ENCODE assay signal across 10 cellular contexts in genomic region chr11:117950320-117950719, GRCh38. TPM values are rescaled to one million over a fixed set of nuclear protein-coding genes. Genes with fewer than 3 reads are reported as not detected.
DNase-seq lines count a peak whose midpoint lies in the region; ATAC-seq, FAIRE-seq and TF ChIP-seq lines count a peak whose summit lies in the region.
"Had no signal": no experiment of that assay in that cellular context is flagged by ENCODE, and none has a peak within 500 bp of the region (broad histone marks: within the 10 kb centered on the region; RNA-seq: fewer than 3 reads in every experiment).

No MANE protein-coding gene starts in this region.

- no peak for FAIRE-seq in pancreas (lab: Jason Lieb, UNC)

- CTCF ChIA-PET in activated CD8-positive, alpha-beta memory T cell treated with anti-CD3 and anti-CD28 coated beads, Interleukin-2, amount 10 ng/mL, durations not matched to agents 7 days and 5 days (lab: Charles Lee): interaction anchor here (1.1 to 15.1 kb wide), 20 partner anchors 9 to 524 kb away, joined by 3 to 459 read pairs (median 7); partner anchors contain the start of genes FXYD2 and IL10RA

- H3K27me3 Mint-ChIP-seq in activated CD8-positive, alpha-beta memory T cell treated with anti-CD3 and anti-CD28 coated beads, Interleukin-2, amount 10 ng/mL, durations not matched to agents 7 days and 5 days: no peaks in the 10 kb centered on the region

- no peak overlapping the region for H3K4me3 ChIP-seq in BLaER1 treated with 17β-estradiol and CSF1 and Interleukin-3, amounts not matched to agents 10 nM and 100 nM
- H3K4me3 ChIP-seq in kidney epithelial cell (ENCODE audit: low read depth, low read length) (no peak overlapping the region), pancreas (no peak overlapping the region)
- H3K4me3 ChIP-seq: sigmoid colon had no signal

- no peaks in the 10 kb centered on the region for H3K36me3 ChIP-seq in BLaER1 treated with 17β-estradiol and CSF1 and Interleukin-3, amounts not matched to agents 10 nM and 100 nM
- H3K36me3 ChIP-seq in kidney epithelial cell (ENCODE audit: control insufficient read depth, insufficient read depth, low read length): no peaks in the 10 kb centered on the region
- no peaks in the 10 kb centered on the region for H3K36me3 ChIP-seq in pancreas
- H3K36me3 ChIP-seq: sigmoid colon had no signal

- peaks cover 50 to 92% (median 67%) of the 10 kb centered on the region in 10 experiments for H3K4me1 ChIP-seq in BLaER1 treated with 17β-estradiol and CSF1 and Interleukin-3, amounts not matched to agents 10 nM and 100 nM
- peaks cover 0 to 4% (median 0%) of the 10 kb centered on the region in 3 donors for H3K4me1 ChIP-seq in pancreas

- peaks cover 0 to 10% (median 0%) of the 10 kb centered on the region in 11 experiments; a peak in 5 of 22 replicates for H4K20me1 ChIP-seq in BLaER1 treated with 17β-estradiol and CSF1 and Interleukin-3, amounts not matched to agents 10 nM and 100 nM

- ATAC-seq in activated CD8-positive, alpha-beta memory T cell treated with anti-CD3 and anti-CD28 coated beads, Interleukin-2, amount 10 ng/mL, durations not matched to agents 7 days and 5 days: peak; percentile 56
- no peak for ATAC-seq in pancreas

- peak overlapping the region; percentile 69 to 96 (median 86) for H3K4me2 ChIP-seq in BLaER1 treated with 17β-estradiol and CSF1 and Interleukin-3, amounts not matched to agents 10 nM and 100 nM

- peaks cover 0 to 3% (median 0%) of the 10 kb centered on the region in 11 experiments; a peak in 1 of 22 replicates for H3K27me3 ChIP-seq in BLaER1 treated with 17β-estradiol and CSF1 and Interleukin-3, amounts not matched to agents 10 nM and 100 nM
- H3K27me3 ChIP-seq in kidney epithelial cell (ENCODE audit: control insufficient read depth, insufficient read depth, low read length) (no peaks in the 10 kb centered on the region), pancreas (no peaks in the 10 kb centered on the region)
- H3K27me3 ChIP-seq: sigmoid colon had no signal

- peaks cover 90% of the 10 kb centered on the region for H3K4me1 Mint-ChIP-seq in activated CD8-positive, alpha-beta memory T cell treated with anti-CD3 and anti-CD28 coated beads, Interleukin-2, amount 10 ng/mL, durations not matched to agents 7 days and 5 days

- peak overlapping the region in 2 of 11 experiments; percentile 5 to 21; a peak in 3 of 22 replicates for H3K9ac ChIP-seq in BLaER1 treated with 17β-estradiol and CSF1 and Interleukin-3, amounts not matched to agents 10 nM and 100 nM

- H3K27ac Mint-ChIP-seq in activated CD8-positive, alpha-beta memory T cell treated with anti-CD3 and anti-CD28 coated beads, Interleukin-2, amount 10 ng/mL, durations not matched to agents 7 days and 5 days: peak overlapping the region; percentile 88

- intact Hi-C loops in pancreas (cut with DNase I): loop anchor here in 2 of 3 donors (5.0 to 10.0 kb wide), 2 partner anchors 104 to 108 kb away; no protein-coding TSS in a partner anchor

- H3K9me3 ChIP-seq in BLaER1 treated with 17β-estradiol and CSF1 and Interleukin-3, amounts not matched to agents 10 nM and 100 nM (replicated peaks in 1 of 11): no peaks in the 10 kb centered on the region
- no peaks in the 10 kb centered on the region for H3K9me3 ChIP-seq in pancreas
- H3K9me3 ChIP-seq: sigmoid colon had no signal

- peak overlapping the region; percentile 67 for H3K4me3 Mint-ChIP-seq in activated CD8-positive, alpha-beta memory T cell treated with anti-CD3 and anti-CD28 coated beads, Interleukin-2, amount 10 ng/mL, durations not matched to agents 7 days and 5 days

- H3K9me3 Mint-ChIP-seq in activated CD8-positive, alpha-beta memory T cell treated with anti-CD3 and anti-CD28 coated beads, Interleukin-2, amount 10 ng/mL, durations not matched to agents 7 days and 5 days (ENCODE audit: low read depth): no peaks in the 10 kb centered on the region

- no peaks in the 10 kb centered on the region for H3K36me3 Mint-ChIP-seq in activated CD8-positive, alpha-beta memory T cell treated with anti-CD3 and anti-CD28 coated beads, Interleukin-2, amount 10 ng/mL, durations not matched to agents 7 days and 5 days

- H3K27ac ChIP-seq in BLaER1 treated with 17β-estradiol and CSF1 and Interleukin-3, amounts not matched to agents 10 nM and 100 nM: peak overlapping the region in 1 of 11 experiments; percentile 2; a peak in 2 of 22 replicates
- H3K27ac ChIP-seq in pancreas: no peak overlapping the region
- H3K27ac ChIP-seq: sigmoid colon had no signal

- 15 to 17% methylated on average over 5 of the region's 5 CpGs for WGBS in pancreas, 2 donors

- TF ChIP-seq CTCF in kidney epithelial cell (IDR thresholded peaks at IDR 0.05; ENCODE audit: insufficient read depth, low read length, poor library complexity, severe bottlenecking): peak; percentile 19
- no peak for TF ChIP-seq CTCF in pancreas (IDR thresholded peaks at IDR 0.05)

- DNase-seq in KG1 (lab: John Stamatoyannopoulos, UW) (peak; percentile 51), kidney epithelial cell (ENCODE audit: low read depth) (no peak), foreskin melanocyte (no peak), pancreas (no peak), NCI-H1092 (lab: John Stamatoyannopoulos, UW) (no peak), SW480 (ENCODE audit: low spot score) (no peak)
- DNase-seq in activated CD8-positive, alpha-beta memory T cell treated with anti-CD3 and anti-CD28 coated beads, Interleukin-2, amount 10 ng/mL, durations not matched to agents 7 days and 5 days: peak; percentile 86
- DNase-seq: NCI-H1694 treated with DMSO at 0.1 percent for 48 hours, sigmoid colon had no signal

RNA-seq across cellular contexts. Expression of gene TMPRSS13, which starts 21.1 kb away (rescaled TPM):
- total RNA-seq in activated CD8-positive, alpha-beta memory T cell treated with anti-CD3 and anti-CD28 coated beads, Interleukin-2, amount 10 ng/mL, durations not matched to agents 7 days and 5 days: 1 to 10 TPM; 1.7 to 2.0 TPM
- total RNA-seq in kidney epithelial cell (1.6 TPM in 1 of 2 replicates, not detected in the other), pancreas (1 to 10 TPM; 1.4 to 8.2 (median 2.0) TPM)
- polyA plus RNA-seq in pancreas: 1 to 10 TPM; 3.2 TPM
- total RNA-seq: sigmoid colon had no signal

RNA-seq across cellular contexts. Expression of gene IL10RA, which starts 35.9 kb away (rescaled TPM):
- total RNA-seq in activated CD8-positive, alpha-beta memory T cell treated with anti-CD3 and anti-CD28 coated beads, Interleukin-2, amount 10 ng/mL, durations not matched to agents 7 days and 5 days: 100 to 1,000 TPM; 247 to 260 TPM
- 0.25 and 0.55 TPM in 2 replicates for total RNA-seq in kidney epithelial cell
- 10 to 100 TPM in 1 of 6 donors, 1 to 10 TPM in 3, under 1 TPM in 2; 0.60 to 15.5 (median 4.0) TPM for total RNA-seq in pancreas
- polyA plus RNA-seq in pancreas: 1 to 10 TPM; 1.8 to 2.4 TPM

Comparison
In these comparisons a context has a peak if more than half of its experiments do, and no peak if none do; other contexts are left out.
1. DNase-seq: peak in KG1 (single experiment) and activated CD8-positive, alpha-beta memory T cell treated with anti-CD3 and anti-CD28 coated beads, Interleukin-2, amount 10 ng/mL, durations not matched to agents 7 days and 5 days (single experiment); none in kidney epithelial cell (single experiment), foreskin melanocyte (single experiment), pancreas (0 of 6), NCI-H1092 (single experiment) and SW480 (single experiment).
2. RNA of gene IL10RA, which starts 35.9 kb away (total RNA-seq): 247 to 260 TPM in activated CD8-positive, alpha-beta memory T cell treated with anti-CD3 and anti-CD28 coated beads, Interleukin-2, amount 10 ng/mL, durations not matched to agents 7 days and 5 days; 0.60 to 15.5 TPM in pancreas and 0.25 to 0.55 TPM in kidney epithelial cell; every median in the first group is over 10 times any median in the second.